In the genomic region with DNA sequence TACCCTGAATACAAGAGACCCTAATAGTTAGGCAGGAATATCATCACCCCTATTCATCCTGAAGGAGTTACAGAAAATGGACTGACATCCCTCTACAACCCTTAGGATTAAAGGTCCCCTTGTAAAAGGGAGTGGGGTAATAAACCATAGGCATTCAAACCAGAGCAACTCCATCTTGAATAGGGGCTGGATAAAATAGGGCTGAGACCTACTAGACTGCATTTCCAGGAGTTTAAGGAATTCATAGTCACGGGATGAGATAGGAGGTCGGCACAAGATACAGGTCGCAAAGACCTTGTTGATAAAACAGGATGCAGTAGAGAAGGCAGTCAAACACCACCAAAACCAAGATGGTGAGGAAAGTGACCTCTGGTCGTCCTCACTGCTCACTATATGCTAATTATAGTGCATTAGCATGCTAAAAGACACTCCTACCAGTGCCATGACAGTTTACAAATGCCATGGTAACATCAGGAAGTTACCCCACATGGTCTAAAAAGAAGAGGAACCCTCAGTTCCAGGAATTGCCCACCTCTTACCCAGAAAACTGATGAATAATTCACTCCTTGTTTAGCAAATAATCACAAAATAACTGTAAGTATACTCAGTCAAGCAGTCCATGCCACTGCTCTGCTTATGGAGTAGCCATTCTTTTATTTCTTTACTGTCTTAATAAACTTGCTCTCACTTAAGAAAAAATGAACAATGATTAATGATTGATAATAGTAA, we compare ENCODE assay signal across 18 cellular contexts. TPM values are rescaled to one million over a fixed set of nuclear protein-coding genes. Genes with fewer than 3 reads are reported as not detected.
DNase-seq lines count a peak whose midpoint lies in the region; ATAC-seq and TF ChIP-seq lines count a peak whose summit lies in the region.
"Had no signal": no experiment of that assay in that cellular context is flagged by ENCODE, and none has a peak within 500 bp of the region (broad histone marks: within the 10 kb centered on the region; RNA-seq: fewer than 3 reads in every experiment).

No MANE protein-coding gene starts in this region.

- ATAC-seq in activated T-cell treated with anti-CD3 and anti-CD28 coated beads, Interleukin-2, amount 50 U/mL, for 72 hours (replicated peaks in 1 of 2) = no peak
- no peak for ATAC-seq in effector memory CD8-positive, alpha-beta T cell (replicated peaks)
- no peak for ATAC-seq in GM21528 (IDR thresholded peaks at IDR 0.05; ENCODE audit: low FRiP score, unreplicated experiment)
- ATAC-seq: GM12878, PC-3 had no signal

- H3K4me2 ChIP-seq in SK-N-SH = no peak overlapping the region

- peaks cover 2 to 6% of the 10 kb centered on the region in 2 experiments; a peak in 2 of 4 replicates for H3K4me1 ChIP-seq in SK-N-SH (ENCODE audit: control insufficient read depth in 1 of 2, insufficient read depth in 2 of 2, low read depth in 1 of 2, low read length in 1 of 2)
- H3K4me1 ChIP-seq: SJCRH30 had no signal

- no peak for TF ChIP-seq RAD21 in SK-N-SH (IDR thresholded peaks at IDR 0.05; ENCODE audit: low read length)

- H3K4me3 ChIP-seq in SK-N-SH (ENCODE audit: low read depth in 2 of 2, low read length in 1 of 2) = no peak overlapping the region
- H3K4me3 ChIP-seq: GM12878, SJCRH30 had no signal

- no peak for TF ChIP-seq EP300 in SK-N-SH (IDR thresholded peaks at IDR 0.05; ENCODE audit: borderline replicate concordance in 1 of 2, low read depth in 1 of 2, low read length in 1 of 2)

- peak overlapping the region; percentile 17 for H3K27ac Mint-ChIP-seq in activated T-cell treated with anti-CD3 and anti-CD28 coated beads, Interleukin-2, amount 50 U/mL, for 72 hours
- no peak overlapping the region for H3K27ac Mint-ChIP-seq in activated T-cell treated with anti-CD3 and anti-CD28 coated beads, Interleukin-2, amount 50 U/mL, for 24 hours
- H3K27ac Mint-ChIP-seq in effector memory CD8-positive, alpha-beta T cell = peak overlapping the region; percentile 22 to 29

- no peaks in the 10 kb centered on the region for H3K9me2 ChIP-seq in SK-N-SH

- DNase-seq in activated T-cell treated with anti-CD3 and anti-CD28 coated beads, Interleukin-2, amount 50 U/mL, for 72 hours = no peak
- DNase-seq in activated T-cell treated with anti-CD3 and anti-CD28 coated beads, Interleukin-2, amount 50 U/mL, for 24 hours = no peak
- DNase-seq in SK-N-SH (no peak), posterior cingulate gyrus (no peak), D341Med (ENCODE audit: low spot score) (no peak)
- no peak for DNase-seq in effector memory CD8-positive, alpha-beta T cell
- DNase-seq in stimulated activated CD4-positive, alpha-beta T cell treated with anti-CD3 and anti-CD28 coated beads, Interleukin-15, amount 100 ng/mL, for 24 hours = no peak
- DNase-seq: CD8-positive, alpha-beta memory T cell; DND-41; H7; NCI-H1436 treated with DMSO at 0.1 percent for 48 hours; NCI-H2081; NCI-H774; PC-3; SJCRH30 had no signal

- H3K27ac ChIP-seq in SK-N-SH (ENCODE audit: low read depth in 2 of 2, low read length in 1 of 2) = peak overlapping the region; percentile 35 to 89; a peak in 3 of 4 replicates
- H3K27ac ChIP-seq: SJCRH30 had no signal

- H2AFZ ChIP-seq in SK-N-SH (ENCODE audit: low read depth) = no peak overlapping the region

- H3K9me3 Mint-ChIP-seq in activated T-cell treated with anti-CD3 and anti-CD28 coated beads, Interleukin-2, amount 50 U/mL, for 72 hours = peaks cover 2 to 11% of the 10 kb centered on the region in 2 donors
- peaks cover 12% of the 10 kb centered on the region for H3K9me3 Mint-ChIP-seq in activated T-cell treated with anti-CD3 and anti-CD28 coated beads, Interleukin-2, amount 50 U/mL, for 24 hours
- no peaks in the 10 kb centered on the region for H3K9me3 Mint-ChIP-seq in effector memory CD8-positive, alpha-beta T cell

- no peak for TF ChIP-seq CTCF in SK-N-SH (IDR thresholded peaks at IDR 0.05)

- H3K36me3 Mint-ChIP-seq in activated T-cell treated with anti-CD3 and anti-CD28 coated beads, Interleukin-2, amount 50 U/mL, for 72 hours (ENCODE audit: insufficient read depth in 2 of 2) = peaks cover 2 to 8% of the 10 kb centered on the region in 2 donors
- peaks cover 11% of the 10 kb centered on the region for H3K36me3 Mint-ChIP-seq in activated T-cell treated with anti-CD3 and anti-CD28 coated beads, Interleukin-2, amount 50 U/mL, for 24 hours (ENCODE audit: low read depth)
- H3K36me3 Mint-ChIP-seq in effector memory CD8-positive, alpha-beta T cell (ENCODE audit: insufficient read depth) = peaks cover 5% of the 10 kb centered on the region

- peaks cover 6% of the 10 kb centered on the region for H3K4me1 Mint-ChIP-seq in activated T-cell treated with anti-CD3 and anti-CD28 coated beads, Interleukin-2, amount 50 U/mL, for 72 hours (ENCODE audit: low read depth)
- H3K4me1 Mint-ChIP-seq in activated T-cell treated with anti-CD3 and anti-CD28 coated beads, Interleukin-2, amount 50 U/mL, for 24 hours (ENCODE audit: low read depth) = peaks cover 10% of the 10 kb centered on the region
- H3K4me1 Mint-ChIP-seq in effector memory CD8-positive, alpha-beta T cell (ENCODE audit: low read depth in 2 of 2) = peaks cover 0 to 10% of the 10 kb centered on the region in 2 donors

- 82% methylated on average over 4 of the region's 4 CpGs for WGBS in SK-N-SH (ENCODE audit: low lambda C conversion rate)

- intact Hi-C loops in posterior cingulate gyrus (cut with DNase I) = no loop called here

- no peak overlapping the region for H3K4me3 Mint-ChIP-seq in activated T-cell treated with anti-CD3 and anti-CD28 coated beads, Interleukin-2, amount 50 U/mL, for 72 hours
- no peak overlapping the region for H3K4me3 Mint-ChIP-seq in activated T-cell treated with anti-CD3 and anti-CD28 coated beads, Interleukin-2, amount 50 U/mL, for 24 hours
- H3K4me3 Mint-ChIP-seq in effector memory CD8-positive, alpha-beta T cell = no peak overlapping the region
- H3K4me3 Mint-ChIP-seq: CD8-positive, alpha-beta memory T cell had no signal

- no peaks in the 10 kb centered on the region for H3K27me3 Mint-ChIP-seq in activated T-cell treated with anti-CD3 and anti-CD28 coated beads, Interleukin-2, amount 50 U/mL, for 72 hours (ENCODE audit: low read depth)
- H3K27me3 Mint-ChIP-seq in activated T-cell treated with anti-CD3 and anti-CD28 coated beads, Interleukin-2, amount 50 U/mL, for 24 hours = no peaks in the 10 kb centered on the region
- no peaks in the 10 kb centered on the region for H3K27me3 Mint-ChIP-seq in effector memory CD8-positive, alpha-beta T cell
- H3K27me3 Mint-ChIP-seq: CD8-positive, alpha-beta memory T cell had no signal

- H3K79me2 ChIP-seq in SK-N-SH (ENCODE audit: insufficient read depth) = no peaks in the 10 kb centered on the region

- POLR2A ChIA-PET in SK-N-SH (lab: Yijun Ruan, JAX) = no interaction called here

- peaks cover 27% of the 10 kb centered on the region for H3K9me3 ChIP-seq in SK-N-SH
- H3K9me3 ChIP-seq: SJCRH30 had no signal

- no peaks in the 10 kb centered on the region for H3K27me3 ChIP-seq in SK-N-SH (ENCODE audit: insufficient read depth)
- H3K27me3 ChIP-seq: SJCRH30 had no signal

- H3F3A ChIP-seq in SK-N-SH (replicated peaks; ENCODE audit: insufficient read depth) = no peaks in the 10 kb centered on the region

- no peaks in the 10 kb centered on the region for H4K20me1 ChIP-seq in SK-N-SH (ENCODE audit: insufficient read depth)

- CTCF ChIA-PET in SK-N-SH (lab: Yijun Ruan, JAX) = no interaction called here

- H3K36me3 ChIP-seq in SK-N-SH (replicated peaks in 1 of 2; ENCODE audit: control insufficient read depth in 1 of 2, insufficient read depth in 2 of 2, low read length in 1 of 2) = peaks cover 0 to 11% of the 10 kb centered on the region in 2 experiments
- H3K36me3 ChIP-seq: SJCRH30 had no signal

- H3K9ac ChIP-seq in SK-N-SH = no peak overlapping the region

TF ChIP-seq in SK-N-SH, 30 proteins besides CTCF, POLR2A, EP300 and RAD21 (continues in another document):
- TF ChIP-seq MAX (IDR thresholded peaks at IDR 0.05; ENCODE audit: low read depth) (no peak), NFIC (IDR thresholded peaks at IDR 0.05; ENCODE audit: borderline replicate concordance) (no peak), PBX3 (IDR thresholded peaks at IDR 0.05) (no peak), TAF1 (IDR thresholded peaks at IDR 0.05; ENCODE audit: borderline replicate concordance, low read depth, low read length) (no peak)
- TF ChIP-seq, protein P1, sequence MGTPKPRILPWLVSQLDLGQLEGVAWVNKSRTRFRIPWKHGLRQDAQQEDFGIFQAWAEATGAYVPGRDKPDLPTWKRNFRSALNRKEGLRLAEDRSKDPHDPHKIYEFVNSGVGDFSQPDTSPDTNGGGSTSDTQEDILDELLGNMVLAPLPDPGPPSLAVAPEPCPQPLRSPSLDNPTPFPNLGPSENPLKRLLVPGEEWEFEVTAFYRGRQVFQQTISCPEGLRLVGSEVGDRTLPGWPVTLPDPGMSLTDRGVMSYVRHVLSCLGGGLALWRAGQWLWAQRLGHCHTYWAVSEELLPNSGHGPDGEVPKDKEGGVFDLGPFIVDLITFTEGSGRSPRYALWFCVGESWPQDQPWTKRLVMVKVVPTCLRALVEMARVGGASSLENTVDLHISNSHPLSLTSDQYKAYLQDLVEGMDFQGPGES (IDR thresholded peaks at IDR 0.05; ENCODE audit: low read depth, low read length) = no peak

RNA-seq across cellular contexts. Expression of gene CUBN, which starts 37.2 kb away (rescaled TPM):
- total RNA-seq in activated T-cell treated with anti-CD3 and anti-CD28 coated beads, Interleukin-2, amount 50 U/mL, for 72 hours = under 1 TPM; 0.65 to 0.76 TPM
- 2.4 and 2.7 TPM in 2 replicates for polyA plus RNA-seq in SK-N-SH (2012; rRNA removed)
- polyA plus RNA-seq in SK-N-SH (2012; cell fraction: cytosol; rRNA removed) = 3.5 and 4.0 TPM in 2 replicates
- polyA plus RNA-seq in SK-N-SH (2012; cell fraction: nucleus; rRNA removed) = 1.1 and 2.5 TPM in 2 replicates
- total RNA-seq: HT-29 had no signal
